In the genomic region with DNA sequence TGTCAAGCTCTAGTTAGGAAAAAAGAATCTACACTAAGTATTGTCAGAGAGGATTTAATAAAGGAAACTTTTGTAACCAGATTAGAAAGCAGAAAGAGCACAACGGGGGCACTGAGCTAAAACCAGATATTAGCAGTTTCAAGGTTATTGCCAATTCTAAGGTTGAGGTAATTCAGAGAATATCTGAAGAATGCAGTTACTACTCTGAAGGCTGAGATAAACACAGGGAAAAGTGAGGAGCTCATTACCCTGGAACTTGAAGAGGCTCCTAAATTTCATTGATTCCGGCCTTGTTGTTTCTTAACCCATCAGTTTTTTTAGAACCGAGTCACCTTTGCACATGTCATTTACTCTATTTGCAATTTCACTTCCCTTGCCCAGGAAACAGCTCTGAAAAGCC, we compare ENCODE assay signal across 19 cellular contexts.
"Had no signal": no experiment of that assay in that cellular context is flagged by ENCODE, and none has a peak within 500 bp of the region (broad histone marks: within the 10 kb centered on the region; RNA-seq: fewer than 3 reads in every experiment).

No MANE protein-coding gene starts in this region.

- H3K4me1 ChIP-seq: upper lobe of left lung had no signal

- H3K27ac Mint-ChIP-seq: activated CD8-positive, alpha-beta T cell treated with anti-CD3 and anti-CD28 coated beads, Interleukin-2, amount 10 ng/mL, durations not matched to agents 7 days and 5 days; activated naive CD8-positive, alpha-beta T cell treated with anti-CD3 and anti-CD28 coated beads, Interleukin-2, amount 50 U/mL, for 24 hours; activated T-helper 1 cell treated with anti-CD3 and anti-CD28 coated beads, Interleukin-12 subunit alpha, Interleukin-12 subunit beta, Interleukin-2, Interleukin-4 antibody, amounts not matched to agents 30 ng/mL and 10 ng/mL and 1 ng/mL, durations not matched to agents 14 hours and 24 hours and 36 hours; brain; dendritic cell treated with granulocyte-macrophage colony-stimulating factor and Interleukin-4, amounts not matched to agents 40 ng/mL and 50 ng/mL, for 4 days; effector memory CD8-positive, alpha-beta T cell; natural killer cell treated with Interleukin-12 subunit alpha and Interleukin-12 subunit beta and Interleukin-15 and Interleukin-18, amount 100 ng/mL, for 72 hours had no signal

- H3K36me3 ChIP-seq: suprapubic skin, upper lobe of left lung had no signal

- H3K27ac ChIP-seq: suprapubic skin, upper lobe of left lung had no signal

- H3K27me3 ChIP-seq: suprapubic skin, upper lobe of left lung had no signal

- H3K27me3 Mint-ChIP-seq: activated naive CD8-positive, alpha-beta T cell treated with anti-CD3 and anti-CD28 coated beads, Interleukin-2, amount 50 U/mL, for 24 hours; central memory CD8-positive, alpha-beta T cell; dendritic cell treated with granulocyte-macrophage colony-stimulating factor and Interleukin-4, amounts not matched to agents 40 ng/mL and 50 ng/mL, for 4 days; effector memory CD8-positive, alpha-beta T cell; natural killer cell treated with Interleukin-12 subunit alpha and Interleukin-12 subunit beta and Interleukin-15 and Interleukin-18, amount 100 ng/mL, for 72 hours had no signal

- H3K9me3 ChIP-seq: suprapubic skin, upper lobe of left lung had no signal

- H3K4me3 ChIP-seq: suprapubic skin, upper lobe of left lung had no signal

- H3K4me1 Mint-ChIP-seq: activated naive CD8-positive, alpha-beta T cell treated with anti-CD3 and anti-CD28 coated beads, Interleukin-2, amount 50 U/mL, for 24 hours; central memory CD8-positive, alpha-beta T cell had no signal

- H3K36me3 Mint-ChIP-seq: brain; natural killer cell treated with Interleukin-12 subunit alpha and Interleukin-12 subunit beta and Interleukin-15 and Interleukin-18, amount 100 ng/mL, for 72 hours had no signal

- H3K4me3 Mint-ChIP-seq: activated CD8-positive, alpha-beta T cell treated with anti-CD3 and anti-CD28 coated beads, Interleukin-2, amount 10 ng/mL, durations not matched to agents 7 days and 5 days; activated naive CD8-positive, alpha-beta T cell treated with anti-CD3 and anti-CD28 coated beads, Interleukin-2, amount 50 U/mL, for 24 hours; activated T-helper 1 cell treated with anti-CD3 and anti-CD28 coated beads, Interleukin-12 subunit alpha, Interleukin-12 subunit beta, Interleukin-2, Interleukin-4 antibody, amounts not matched to agents 30 ng/mL and 10 ng/mL and 1 ng/mL, durations not matched to agents 14 hours and 24 hours and 36 hours; brain; central memory CD8-positive, alpha-beta T cell; dendritic cell treated with granulocyte-macrophage colony-stimulating factor and Interleukin-4, amounts not matched to agents 40 ng/mL and 50 ng/mL, for 4 days; effector memory CD8-positive, alpha-beta T cell; natural killer cell treated with Interleukin-12 subunit alpha and Interleukin-12 subunit beta and Interleukin-15 and Interleukin-18, amount 100 ng/mL, for 72 hours had no signal

- DNase-seq: activated CD4-positive, alpha-beta T cell treated with anti-CD3 and anti-CD28 coated beads for 4 hours; activated CD8-positive, alpha-beta memory T cell treated with anti-CD3 and anti-CD28 coated beads, Interleukin-2, amount 50 U/mL, for 48 hours; activated CD8-positive, alpha-beta T cell treated with anti-CD3 and anti-CD28 coated beads, Interleukin-2, amount 10 ng/mL, durations not matched to agents 7 days and 5 days; activated naive CD4-positive, alpha-beta T cell treated with Interleukin-2 at 50 U/mL for 16 hours; activated naive CD8-positive, alpha-beta T cell treated with anti-CD3 and anti-CD28 coated beads, Interleukin-2, amount 50 U/mL, for 24 hours; effector memory CD8-positive, alpha-beta T cell; hypothalamus; left colon; nucleus accumbens; stimulated activated CD4-positive, alpha-beta T cell treated with anti-CD3 and anti-CD28 coated beads, Interleukin-4, amount 100 ng/mL, for 1 hour; stimulated activated CD8-positive, alpha-beta memory T cell treated with anti-CD3 and anti-CD28 coated beads, Interleukin-4, amount 100 ng/mL, for 48 hours; stimulated activated naive CD8-positive, alpha-beta T cell treated with anti-CD3 and anti-CD28 coated beads, Interleukin-15, Interleukin-2, amounts not matched to agents 100 U/mL and 50 U/mL, for 24 hours; upper lobe of left lung had no signal

- ATAC-seq: activated CD8-positive, alpha-beta T cell treated with anti-CD3 and anti-CD28 coated beads, Interleukin-2, amount 10 ng/mL, durations not matched to agents 7 days and 5 days; activated naive CD8-positive, alpha-beta T cell treated with anti-CD3 and anti-CD28 coated beads, Interleukin-2, amount 50 U/mL, for 24 hours; effector memory CD8-positive, alpha-beta T cell; left colon; natural killer cell treated with Interleukin-12 subunit alpha and Interleukin-12 subunit beta and Interleukin-15 and Interleukin-18, amount 100 ng/mL, for 72 hours; stimulated activated naive CD8-positive, alpha-beta T cell treated with anti-CD3 and anti-CD28 coated beads, Interleukin-15, Interleukin-2, amounts not matched to agents 100 U/mL and 50 U/mL, for 24 hours had no signal

- H3K9me3 Mint-ChIP-seq: dendritic cell treated with granulocyte-macrophage colony-stimulating factor and Interleukin-4, amounts not matched to agents 40 ng/mL and 50 ng/mL, for 4 days had no signal
